Comparison of ENCODE assay signal across 32 cellular contexts in the genomic region with DNA sequence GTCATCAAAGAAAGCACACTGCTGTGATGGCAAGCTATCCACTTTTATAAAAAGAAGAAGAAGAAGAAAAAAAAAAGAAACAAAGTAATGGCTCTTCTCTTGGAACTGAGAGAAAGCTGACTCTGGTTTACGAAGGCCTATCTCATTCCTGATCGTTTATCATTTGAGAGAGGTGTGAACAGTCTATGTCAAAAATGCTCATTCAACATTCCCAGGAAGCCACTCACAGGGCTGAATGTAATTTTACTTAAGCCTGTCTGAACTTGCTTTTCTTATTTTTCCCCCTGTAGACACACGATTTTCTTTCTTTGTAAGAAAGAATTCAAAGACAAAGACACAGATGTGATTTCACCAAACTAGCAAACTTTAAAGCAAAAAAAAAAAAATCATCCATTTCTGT.
"Had no signal": no experiment of that assay in that cellular context is flagged by ENCODE, and none has a peak within 500 bp of the region (broad histone marks: within the 10 kb centered on the region; RNA-seq: fewer than 3 reads in every experiment).

No MANE protein-coding gene starts in this region.

- FAIRE-seq: endometrium, endothelial cell of umbilical vein had no signal

- H3K4me3 ChIP-seq: adrenal gland, body of pancreas, cardiac muscle cell, colonic mucosa, gastrocnemius medialis had no signal

- ATAC-seq: activated CD4-positive, CD25-positive, alpha-beta regulatory T cell treated with anti-CD3 and anti-CD28 coated beads, Interleukin-2, amount 50 U/mL, for 24 hours; activated CD8-positive, alpha-beta T cell treated with anti-CD3 and anti-CD28 coated beads for 36 hours; activated naive CD8-positive, alpha-beta T cell treated with anti-CD3 and anti-CD28 coated beads, Interleukin-2, amount 50 U/mL, for 24 hours; body of pancreas; esophagus mucosa; gastrocnemius medialis; T-helper 17 cell had no signal

- H3K9me3 ChIP-seq: adrenal gland, body of pancreas, colonic mucosa, gastrocnemius medialis had no signal

- H3K4me1 ChIP-seq: adrenal gland, body of pancreas, colonic mucosa, gastrocnemius medialis had no signal

- H3K36me3 ChIP-seq: adrenal gland, cardiac muscle cell, colonic mucosa, gastrocnemius medialis, WERI-Rb-1 had no signal

- H3K27me3 ChIP-seq: adrenal gland, body of pancreas, colonic mucosa, gastrocnemius medialis had no signal

- H3K27ac ChIP-seq: adrenal gland, body of pancreas, cardiac muscle cell, colonic mucosa, gastrocnemius medialis, WERI-Rb-1 had no signal

- DNase-seq: activated B cell treated with CpG ODN at 0.5 μM for 24 hours; activated CD4-positive, alpha-beta T cell treated with anti-CD3 and anti-CD28 coated beads for 48 hours; activated CD4-positive, alpha-beta T cell treated with anti-CD3 and anti-CD28 coated beads, Interleukin-2, amount 50 U/mL, for 1 hour; activated CD4-positive, alpha-beta T cell treated with anti-CD3 and anti-CD28 coated beads, Interleukin-2, amount 50 U/mL, for 48 hours; activated CD8-positive, alpha-beta memory T cell treated with anti-CD3 and anti-CD28 coated beads for 24 hours; activated CD8-positive, alpha-beta T cell treated with anti-CD3 and anti-CD28 coated beads for 36 hours; activated effector memory CD4-positive, alpha-beta T cell treated with anti-CD3 and anti-CD28 coated beads, Interleukin-2, amount 50 U/mL, for 16 hours; activated naive CD4-positive, alpha-beta T cell treated with anti-CD3 and anti-CD28 coated beads for 36 hours; activated naive CD8-positive, alpha-beta T cell treated with anti-CD3 and anti-CD28 coated beads for 36 hours; activated naive CD8-positive, alpha-beta T cell treated with anti-CD3 and anti-CD28 coated beads, Interleukin-2, amount 50 U/mL, for 24 hours; activated T-cell treated with anti-CD3 and anti-CD28 coated beads, Interleukin-2, amount 50 U/mL, for 1 hour; activated T-cell treated with anti-CD3 and anti-CD28 coated beads, Interleukin-2, amount 50 U/mL, for 48 hours; adrenal gland; amygdala; aorta; body of pancreas; central memory CD4-positive, alpha-beta T cell; cerebellar nuclear complex; colonic mucosa; effector CD8-positive, alpha-beta T cell; foreskin fibroblast; gastrocnemius medialis; glutamatergic neuron; T-helper 1 cell; T-helper 17 cell; T1000; WERI-Rb-1 had no signal
